ENCODE assay signal across 1 cellular context in the genomic region with DNA sequence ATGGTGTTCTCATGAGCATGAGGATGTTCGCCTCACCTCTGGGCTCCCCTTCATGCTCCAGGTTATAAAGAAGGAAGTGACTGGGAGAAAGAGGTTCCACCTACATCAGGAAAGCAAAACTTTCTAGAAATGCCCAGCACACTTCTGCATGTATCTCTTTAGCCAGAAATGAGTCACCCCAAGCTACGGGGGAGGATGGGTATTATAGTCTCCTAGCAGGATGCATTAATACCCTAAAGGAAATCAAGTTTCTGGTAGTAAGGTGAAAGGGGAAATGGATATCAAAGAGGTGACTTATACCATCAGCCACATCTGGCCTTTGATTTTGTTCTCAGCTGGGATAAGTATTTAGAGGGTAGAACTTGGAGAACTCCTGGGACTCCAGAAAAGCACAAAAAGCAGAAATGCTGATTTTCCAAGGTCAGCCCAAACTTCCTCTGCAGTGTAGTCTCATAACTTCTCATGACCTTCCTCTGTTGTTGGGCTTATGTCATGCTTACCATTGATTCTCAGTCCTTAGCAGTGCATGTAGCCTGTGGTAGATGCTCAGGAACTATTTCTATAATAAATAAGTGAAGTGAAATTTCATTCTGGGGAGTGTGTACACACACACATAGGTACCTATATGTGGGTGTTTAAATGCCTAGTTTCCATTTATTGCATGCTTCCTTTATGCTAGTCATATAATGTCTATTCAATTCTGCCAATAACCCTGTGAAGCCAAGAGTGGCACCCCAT.
TF ChIP-seq lines count a peak whose summit lies in the region.

No MANE protein-coding gene starts in this region.

TF ChIP-seq in SK-N-SH treated with all-trans-retinoic acid at 6 μM for 48 hours, 23 proteins besides CTCF, POLR2A, EP300 and RAD21 (continued from another document):
- TF ChIP-seq, protein P1, sequence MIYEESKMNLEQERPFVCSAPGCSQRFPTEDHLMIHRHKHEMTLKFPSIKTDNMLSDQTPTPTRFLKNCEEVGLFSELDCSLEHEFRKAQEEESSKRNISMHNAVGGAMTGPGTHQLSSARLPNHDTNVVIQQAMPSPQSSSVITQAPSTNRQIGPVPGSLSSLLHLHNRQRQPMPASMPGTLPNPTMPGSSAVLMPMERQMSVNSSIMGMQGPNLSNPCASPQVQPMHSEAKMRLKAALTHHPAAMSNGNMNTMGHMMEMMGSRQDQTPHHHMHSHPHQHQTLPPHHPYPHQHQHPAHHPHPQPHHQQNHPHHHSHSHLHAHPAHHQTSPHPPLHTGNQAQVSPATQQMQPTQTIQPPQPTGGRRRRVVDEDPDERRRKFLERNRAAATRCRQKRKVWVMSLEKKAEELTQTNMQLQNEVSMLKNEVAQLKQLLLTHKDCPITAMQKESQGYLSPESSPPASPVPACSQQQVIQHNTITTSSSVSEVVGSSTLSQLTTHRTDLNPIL (CRISPR knock-in tag; IDR thresholded peaks at IDR 0.05; ENCODE audit: low read depth): no peak
- TF ChIP-seq RARB (CRISPR knock-in tag; IDR thresholded peaks at IDR 0.05) (no peak), PPARA (CRISPR knock-in tag; IDR thresholded peaks at IDR 0.05; ENCODE audit: borderline replicate concordance) (no peak), SNAI2 (CRISPR knock-in tag; IDR thresholded peaks at IDR 0.05) (no peak), ARNTL (CRISPR knock-in tag; IDR thresholded peaks at IDR 0.05; ENCODE audit: borderline replicate concordance, low read depth) (no peak), ESRRG (CRISPR knock-in tag; IDR thresholded peaks at IDR 0.05) (no peak)
- TF ChIP-seq, protein P2, sequence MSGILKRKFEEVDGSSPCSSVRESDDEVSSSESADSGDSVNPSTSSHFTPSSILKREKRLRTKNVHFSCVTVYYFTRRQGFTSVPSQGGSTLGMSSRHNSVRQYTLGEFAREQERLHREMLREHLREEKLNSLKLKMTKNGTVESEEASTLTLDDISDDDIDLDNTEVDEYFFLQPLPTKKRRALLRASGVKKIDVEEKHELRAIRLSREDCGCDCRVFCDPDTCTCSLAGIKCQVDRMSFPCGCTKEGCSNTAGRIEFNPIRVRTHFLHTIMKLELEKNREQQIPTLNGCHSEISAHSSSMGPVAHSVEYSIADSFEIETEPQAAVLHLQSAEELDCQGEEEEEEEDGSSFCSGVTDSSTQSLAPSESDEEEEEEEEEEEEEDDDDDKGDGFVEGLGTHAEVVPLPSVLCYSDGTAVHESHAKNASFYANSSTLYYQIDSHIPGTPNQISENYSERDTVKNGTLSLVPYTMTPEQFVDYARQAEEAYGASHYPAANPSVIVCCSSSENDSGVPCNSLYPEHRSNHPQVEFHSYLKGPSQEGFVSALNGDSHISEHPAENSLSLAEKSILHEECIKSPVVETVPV (CRISPR knock-in tag; IDR thresholded peaks at IDR 0.05): no peak
- TF ChIP-seq, protein P3, sequence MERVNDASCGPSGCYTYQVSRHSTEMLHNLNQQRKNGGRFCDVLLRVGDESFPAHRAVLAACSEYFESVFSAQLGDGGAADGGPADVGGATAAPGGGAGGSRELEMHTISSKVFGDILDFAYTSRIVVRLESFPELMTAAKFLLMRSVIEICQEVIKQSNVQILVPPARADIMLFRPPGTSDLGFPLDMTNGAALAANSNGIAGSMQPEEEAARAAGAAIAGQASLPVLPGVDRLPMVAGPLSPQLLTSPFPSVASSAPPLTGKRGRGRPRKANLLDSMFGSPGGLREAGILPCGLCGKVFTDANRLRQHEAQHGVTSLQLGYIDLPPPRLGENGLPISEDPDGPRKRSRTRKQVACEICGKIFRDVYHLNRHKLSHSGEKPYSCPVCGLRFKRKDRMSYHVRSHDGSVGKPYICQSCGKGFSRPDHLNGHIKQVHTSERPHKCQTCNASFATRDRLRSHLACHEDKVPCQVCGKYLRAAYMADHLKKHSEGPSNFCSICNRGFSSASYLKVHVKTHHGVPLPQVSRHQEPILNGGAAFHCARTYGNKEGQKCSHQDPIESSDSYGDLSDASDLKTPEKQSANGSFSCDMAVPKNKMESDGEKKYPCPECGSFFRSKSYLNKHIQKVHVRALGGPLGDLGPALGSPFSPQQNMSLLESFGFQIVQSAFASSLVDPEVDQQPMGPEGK (CRISPR knock-in tag; IDR thresholded peaks at IDR 0.05; ENCODE audit: borderline replicate concordance): no peak
